Comparison of ENCODE assay signal across 23 cellular contexts in the genomic region with DNA sequence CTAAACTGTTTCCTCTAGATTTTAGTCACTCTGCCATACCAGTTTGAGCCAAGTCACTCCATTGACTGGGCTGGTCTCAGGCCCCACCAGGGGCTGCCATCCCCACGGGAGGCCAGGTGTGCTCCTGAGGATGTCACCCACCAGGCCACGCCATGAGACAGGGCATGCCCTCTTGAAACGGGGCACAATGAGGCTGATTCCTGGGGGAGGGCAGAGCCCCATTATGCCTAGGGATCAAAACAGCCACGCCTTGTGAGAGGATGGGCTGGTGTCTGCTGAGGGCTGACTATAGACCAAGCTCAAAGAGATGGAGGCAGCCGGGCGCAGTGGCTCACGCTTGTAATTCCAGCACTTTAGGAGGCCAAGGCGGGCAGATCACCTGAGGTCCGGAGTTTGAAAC.
"Had no signal": no experiment of that assay in that cellular context is flagged by ENCODE, and none has a peak within 500 bp of the region (broad histone marks: within the 10 kb centered on the region; RNA-seq: fewer than 3 reads in every experiment).

No MANE protein-coding gene starts in this region.

- H3K27ac Mint-ChIP-seq: activated B cell treated with CpG ODN at 0.5 μM for 24 hours; activated CD8-positive, alpha-beta T cell treated with anti-CD3 and anti-CD28 coated beads for 36 hours; activated T-helper 17 cell treated with anti-CD3 and anti-CD28 coated beads, Interleukin-2, amount 50 U/mL, for 72 hours; mesothelial cell of epicardium; stimulated activated memory B cell treated with anti-CD40 and anti-IgM and Interleukin-4, amounts not matched to agents 10 μg/mL and 1 μg/mL and 100 μg/mL, for 72 hours had no signal

- H3K4me1 ChIP-seq: pancreas, testis had no signal

- H3K4me2 ChIP-seq: hepatocyte had no signal

- ATAC-seq: activated CD8-positive, alpha-beta T cell treated with anti-CD3 and anti-CD28 coated beads for 36 hours; activated T-helper 17 cell treated with anti-CD3 and anti-CD28 coated beads, Interleukin-2, amount 50 U/mL, for 72 hours; body of pancreas; gastroesophageal sphincter; left cardiac atrium; left ventricle myocardium superior; naive thymus-derived CD4-positive, alpha-beta T cell; pancreas; psoas muscle; stimulated activated memory B cell treated with anti-CD40 and anti-IgM and Interleukin-4, amounts not matched to agents 10 μg/mL and 1 μg/mL and 100 μg/mL, for 72 hours had no signal

- H3K9me3 ChIP-seq: body of pancreas, gastroesophageal sphincter, pancreas, psoas muscle, testis, transverse colon had no signal

- H3K4me3 Mint-ChIP-seq: activated B cell treated with CpG ODN at 0.5 μM for 24 hours; activated CD8-positive, alpha-beta T cell treated with anti-CD3 and anti-CD28 coated beads for 36 hours; activated T-cell treated with anti-CD3 and anti-CD28 coated beads, Interleukin-2, amount 50 U/mL, for 4 hours; activated T-helper 17 cell treated with anti-CD3 and anti-CD28 coated beads, Interleukin-2, amount 50 U/mL, for 72 hours; mesothelial cell of epicardium; naive thymus-derived CD4-positive, alpha-beta T cell; stimulated activated memory B cell treated with anti-CD40 and anti-IgM and Interleukin-4, amounts not matched to agents 10 μg/mL and 1 μg/mL and 100 μg/mL, for 72 hours had no signal

- FAIRE-seq: endothelial cell of umbilical vein, pancreas had no signal

- H3K9me3 Mint-ChIP-seq: activated B cell treated with CpG ODN at 0.5 μM for 24 hours; activated CD8-positive, alpha-beta T cell treated with anti-CD3 and anti-CD28 coated beads for 36 hours; activated T-cell treated with anti-CD3 and anti-CD28 coated beads, Interleukin-2, amount 50 U/mL, for 4 hours; activated T-helper 17 cell treated with anti-CD3 and anti-CD28 coated beads, Interleukin-2, amount 50 U/mL, for 72 hours; mesothelial cell of epicardium; naive thymus-derived CD4-positive, alpha-beta T cell; stimulated activated memory B cell treated with anti-CD40 and anti-IgM and Interleukin-4, amounts not matched to agents 10 μg/mL and 1 μg/mL and 100 μg/mL, for 72 hours had no signal

- H3K4me1 Mint-ChIP-seq: activated B cell treated with CpG ODN at 0.5 μM for 24 hours; activated T-helper 17 cell treated with anti-CD3 and anti-CD28 coated beads, Interleukin-2, amount 50 U/mL, for 72 hours; mesothelial cell of epicardium; naive thymus-derived CD4-positive, alpha-beta T cell; stimulated activated memory B cell treated with anti-CD40 and anti-IgM and Interleukin-4, amounts not matched to agents 10 μg/mL and 1 μg/mL and 100 μg/mL, for 72 hours had no signal

- H3K79me2 ChIP-seq: hepatocyte had no signal

- H3K27ac ChIP-seq: body of pancreas, gastroesophageal sphincter, hepatocyte, pancreas, psoas muscle, testis, transverse colon had no signal

- H2AFZ ChIP-seq: hepatocyte had no signal

- H3K4me3 ChIP-seq: body of pancreas, gastroesophageal sphincter, hepatocyte, pancreas, psoas muscle, testis, transverse colon had no signal

- DNase-seq: activated B cell treated with CpG ODN at 0.5 μM for 24 hours; activated CD4-positive, alpha-beta T cell treated with anti-CD3 and anti-CD28 coated beads, Interleukin-2, amount 50 U/mL, for 1 hour; activated CD8-positive, alpha-beta T cell treated with anti-CD3 and anti-CD28 coated beads for 36 hours; activated gamma-delta T cell treated with Interleukin-2 at 50 U/mL for 16 hours; activated naive CD4-positive, alpha-beta T cell treated with anti-CD3 and anti-CD28 coated beads, Interleukin-2, amount 50 U/mL, for 16 hours; activated T-cell treated with anti-CD3 and anti-CD28 coated beads, Interleukin-2, amount 50 U/mL, for 4 hours; body of pancreas; cortex of kidney; islet precursor cell; left ventricle myocardium superior; naive thymus-derived CD4-positive, alpha-beta T cell; stimulated activated CD4-positive, alpha-beta T cell treated with anti-CD3 and anti-CD28 coated beads, Interleukin-4, amount 100 ng/mL, for 24 hours; testis; transverse colon had no signal

- H3K27me3 ChIP-seq: body of pancreas, gastroesophageal sphincter, hepatocyte, pancreas, testis, transverse colon had no signal
